Comparison of ENCODE assay signal across 18 cellular contexts in genomic region chrX:45716747-45717146, GRCh38.
DNase-seq lines count a peak whose midpoint lies in the region; ATAC-seq, FAIRE-seq and TF ChIP-seq lines count a peak whose summit lies in the region.
"Had no signal": no experiment of that assay in that cellular context is flagged by ENCODE, and none has a peak within 500 bp of the region (broad histone marks: within the 10 kb centered on the region; RNA-seq: fewer than 3 reads in every experiment).

No MANE protein-coding gene starts in this region.

- WGBS in small intestine, 3 donors = 19 to 52% (median 44%) methylated on average over 3 of the region's 3 CpGs

- no peaks in the 10 kb centered on the region for H3K27me3 ChIP-seq in endothelial cell of umbilical vein (ENCODE audit: control insufficient read depth in 2 of 2, insufficient read depth in 2 of 2, low read length in 2 of 2)
- no peaks in the 10 kb centered on the region for H3K27me3 ChIP-seq in small intestine (ENCODE audit: control insufficient read depth in 2 of 2, insufficient read depth in 2 of 2, low read length in 2 of 2)

- no peaks in the 10 kb centered on the region for H3K9me1 ChIP-seq in endothelial cell of umbilical vein (replicated peaks; ENCODE audit: control insufficient read depth, extremely low read depth, insufficient read depth, low read length)

- no peaks in the 10 kb centered on the region for H3K36me3 ChIP-seq in endothelial cell of umbilical vein (ENCODE audit: control insufficient read depth in 2 of 2, extremely low read depth in 1 of 2, insufficient read depth in 2 of 2, low read length in 2 of 2)
- no peaks in the 10 kb centered on the region for H3K36me3 ChIP-seq in small intestine (ENCODE audit: control insufficient read depth in 2 of 2, insufficient read depth in 2 of 2, low read length in 2 of 2)

- H3K4me3 Mint-ChIP-seq in natural killer cell treated with Interleukin-12 subunit alpha and Interleukin-12 subunit beta and Interleukin-15 and Interleukin-18, amount 100 ng/mL, for 72 hours = no peak overlapping the region
- H3K4me3 Mint-ChIP-seq in natural killer cell = no peak overlapping the region
- H3K4me3 Mint-ChIP-seq: CD4-positive, alpha-beta T cell had no signal

- no peaks in the 10 kb centered on the region for H3K27me3 Mint-ChIP-seq in natural killer cell treated with Interleukin-12 subunit alpha and Interleukin-12 subunit beta and Interleukin-15 and Interleukin-18, amount 100 ng/mL, for 72 hours
- H3K27me3 Mint-ChIP-seq in natural killer cell (ENCODE audit: low read depth in 2 of 2) = peaks cover 0 to 19% of the 10 kb centered on the region in 2 donors
- H3K27me3 Mint-ChIP-seq: CD4-positive, alpha-beta T cell had no signal

- H3K79me2 ChIP-seq in endothelial cell of umbilical vein (ENCODE audit: control insufficient read depth, insufficient read depth, low read length) = peaks cover 2% of the 10 kb centered on the region

- peak overlapping the region; percentile 39 for H3K4me2 ChIP-seq in endothelial cell of umbilical vein (ENCODE audit: insufficient read depth, low read length)

- ATAC-seq in natural killer cell treated with Interleukin-12 subunit alpha and Interleukin-12 subunit beta and Interleukin-15 and Interleukin-18, amount 100 ng/mL, for 72 hours = no peak
- ATAC-seq in natural killer cell = no peak
- ATAC-seq: Right ventricle myocardium inferior had no signal

- peaks cover 63 to 72% of the 10 kb centered on the region in 2 donors for H3K4me1 Mint-ChIP-seq in natural killer cell treated with Interleukin-12 subunit alpha and Interleukin-12 subunit beta and Interleukin-15 and Interleukin-18, amount 100 ng/mL, for 72 hours (ENCODE audit: low read depth in 2 of 2)
- H3K4me1 Mint-ChIP-seq in natural killer cell = peaks cover 12 to 25% of the 10 kb centered on the region in 2 donors

- dilution Hi-C loops in endothelial cell of umbilical vein (cut with MboI; ENCODE audit: extremely low pct_ligation_motif_present, low sequenced_read_pairs) = no loop called here

- H3K4me1 ChIP-seq in endothelial cell of umbilical vein (ENCODE audit: control insufficient read depth, extremely low read depth, insufficient read depth, low read length) (peaks cover 68% of the 10 kb centered on the region), small intestine (ENCODE audit: control insufficient read depth in 2 of 2, insufficient read depth in 1 of 2, low read depth in 1 of 2, low read length in 1 of 2) (no peaks in the 10 kb centered on the region)

- CTCF ChIA-PET in endothelial cell of umbilical vein (lab: Charles Lee) (no interaction called here), HEK293T (lab: Yijun Ruan, JAX) (no interaction called here)

- no peak for TF ChIP-seq POLR2A in endothelial cell of umbilical vein (IDR thresholded peaks at IDR 0.05; ENCODE audit: low read depth, low read length)

- no peaks in the 10 kb centered on the region for H4K20me1 ChIP-seq in endothelial cell of umbilical vein (replicated peaks; ENCODE audit: control insufficient read depth, extremely low read depth, insufficient read depth, low read length)

- TF ChIP-seq CTCF in natural killer cell (IDR thresholded peaks at IDR 0.05) (no peak), endothelial cell of umbilical vein (IDR thresholded peaks at IDR 0.05; ENCODE audit: extremely low read depth in 1 of 2, insufficient read depth in 1 of 2, low read depth in 1 of 2, low read length in 2 of 2) (no peak)

- no peaks in the 10 kb centered on the region for H3K9me3 ChIP-seq in endothelial cell of umbilical vein (replicated peaks; ENCODE audit: control insufficient read depth, insufficient read depth, low read length)
- no peaks in the 10 kb centered on the region for H3K9me3 ChIP-seq in small intestine (ENCODE audit: control insufficient read depth, low read depth)

- H3K9me3 Mint-ChIP-seq in natural killer cell treated with Interleukin-12 subunit alpha and Interleukin-12 subunit beta and Interleukin-15 and Interleukin-18, amount 100 ng/mL, for 72 hours = peaks cover 5% of the 10 kb centered on the region
- no peaks in the 10 kb centered on the region for H3K9me3 Mint-ChIP-seq in natural killer cell
- H3K9me3 Mint-ChIP-seq: CD4-positive, alpha-beta T cell had no signal

- no TSS peak for BruUV-seq in endothelial cell of umbilical vein (replicated peaks; lab: Mats Ljungman, UMichigan)

- peak; percentile 64 for FAIRE-seq in endothelial cell of umbilical vein (lab: Jason Lieb, UNC)
- FAIRE-seq in small intestine (lab: Jason Lieb, UNC) = no peak
- FAIRE-seq: A204.1 had no signal

- H3K27ac ChIP-seq in endothelial cell of umbilical vein (ENCODE audit: insufficient read depth, low read depth, low read length) = peak overlapping the region; percentile 98
- H3K27ac ChIP-seq in small intestine (ENCODE audit: low read depth in 1 of 2, low read length in 1 of 2) = no peak overlapping the region

- intact Hi-C loops in natural killer cell (cut with micrococcal nuclease) = no loop called here
- intact Hi-C loops in endothelial cell of umbilical vein (cut with micrococcal nuclease) = loop anchor here (2.0 kb wide), 1 partner anchor 26 kb away; no protein-coding TSS in a partner anchor

- no peak overlapping the region for H3K4me3 ChIP-seq in endothelial cell of umbilical vein (replicated peaks in 1 of 3; ENCODE audit: insufficient read depth in 1 of 3, low read depth in 1 of 3, low read length in 3 of 3)
- no peak overlapping the region for H3K4me3 ChIP-seq in small intestine (ENCODE audit: low read depth in 1 of 2, low read length in 2 of 2)

- H3K27ac Mint-ChIP-seq in natural killer cell treated with Interleukin-12 subunit alpha and Interleukin-12 subunit beta and Interleukin-15 and Interleukin-18, amount 100 ng/mL, for 72 hours = peak overlapping the region; percentile 98 to 99
- H3K27ac Mint-ChIP-seq in natural killer cell = no peak overlapping the region
- H3K27ac Mint-ChIP-seq: CD4-positive, alpha-beta T cell had no signal

- H3K36me3 Mint-ChIP-seq in natural killer cell treated with Interleukin-12 subunit alpha and Interleukin-12 subunit beta and Interleukin-15 and Interleukin-18, amount 100 ng/mL, for 72 hours = peaks cover 5% of the 10 kb centered on the region
- no peaks in the 10 kb centered on the region for H3K36me3 Mint-ChIP-seq in natural killer cell

- DNase-seq in natural killer cell treated with Interleukin-12 subunit alpha and Interleukin-12 subunit beta and Interleukin-15 and Interleukin-18, amount 100 ng/mL, for 72 hours (ENCODE audit: low spot score) = no peak
- DNase-seq in natural killer cell = no peak
- DNase-seq in LoVo (ENCODE audit: low spot score) = peak; percentile 8
- DNase-seq in endothelial cell of umbilical vein (ENCODE audit: low read depth, low spot score) = peak; percentile 52
- peak; percentile 51 for DNase-seq in small intestine
- no peak for DNase-seq in DMS79 (lab: John Stamatoyannopoulos, UW)
- DNase-seq in HEK293T (ENCODE audit: extremely low spot score) = no peak
- DNase-seq in SKM-1 (lab: John Stamatoyannopoulos, UW; ENCODE audit: unreplicated experiment) = no peak
- DNase-seq: AML-193; CD4-positive, alpha-beta T cell; DMS79 treated with DMSO at 0.1 percent for 48 hours; H7; NCI-H1048; NCI-H146; NCI-H69; NK-92 treated with Interleukin-12 subunit alpha and Interleukin-12 subunit beta, amount 100 ng/mL, for 24 hours had no signal

- peak overlapping the region; percentile 73 for H3K9ac ChIP-seq in endothelial cell of umbilical vein (replicated peaks; ENCODE audit: extremely low read depth, insufficient read depth, low read length)

- POLR2A ChIA-PET in endothelial cell of umbilical vein (lab: Charles Lee) (no interaction called here), HEK293T (lab: Yijun Ruan, JAX) (no interaction called here)

- H2AFZ ChIP-seq in endothelial cell of umbilical vein (ENCODE audit: low read depth, low read length) = peak overlapping the region; percentile 9

TF ChIP-seq in endothelial cell of umbilical vein, 7 proteins besides CTCF, POLR2A, EP300 and RAD21:
- TF ChIP-seq EZH2 (IDR thresholded peaks at IDR 0.05; ENCODE audit: borderline replicate concordance, low read depth, low read length, severe bottlenecking) = no peak
- TF ChIP-seq MAX (IDR thresholded peaks at IDR 0.05; ENCODE audit: insufficient read depth, insufficient read length) = no peak
- TF ChIP-seq MYC (IDR thresholded peaks at IDR 0.05; ENCODE audit: low read depth, low read length) = no peak
- TF ChIP-seq POLR2AphosphoS5 (IDR thresholded peaks at IDR 0.05; ENCODE audit: insufficient read depth, low read depth, low read length) = no peak
- TF ChIP-seq FOS (IDR thresholded peaks at IDR 0.05; ENCODE audit: borderline replicate concordance, insufficient read depth, low read length) = peak; percentile 10
- TF ChIP-seq GATA2 (IDR thresholded peaks at IDR 0.05; ENCODE audit: insufficient read depth, insufficient read length, low read depth, low read length) = no peak

TF ChIP-seq in HEK293T, 16 proteins besides CTCF, POLR2A, EP300 and RAD21:
- TF ChIP-seq PKNOX1 (IDR thresholded peaks at IDR 0.05) (no peak), HDGF (IDR thresholded peaks at IDR 0.05; ENCODE audit: borderline replicate concordance) (no peak), FOXA1 (IDR thresholded peaks at IDR 0.05) (no peak), SUZ12 (IDR thresholded peaks at IDR 0.05) (no peak), ZNF384 (IDR thresholded peaks at IDR 0.05) (no peak), L3MBTL2 (conservative IDR thresholded peaks at IDR 0.05) (no peak), FOXM1 (IDR thresholded peaks at IDR 0.05; ENCODE audit: borderline replicate concordance) (no peak), ARNT (IDR thresholded peaks at IDR 0.05) (no peak), SP1 (IDR thresholded peaks at IDR 0.05) (no peak), LEF1 (IDR thresholded peaks at IDR 0.05; ENCODE audit: borderline replicate concordance) (no peak), BHLHE40 (IDR thresholded peaks at IDR 0.05; ENCODE audit: borderline replicate concordance) (no peak), NFRKB (IDR thresholded peaks at IDR 0.05) (no peak), ELF4 (IDR thresholded peaks at IDR 0.05) (no peak), FOXK2 (IDR thresholded peaks at IDR 0.05) (no peak), CTBP1 (IDR thresholded peaks at IDR 0.05; ENCODE audit: borderline replicate concordance) (no peak), TARDBP (IDR thresholded peaks at IDR 0.05) (no peak)

Comparison
In these comparisons a context has a peak if more than half of its experiments do, and no peak if none do; other contexts are left out.
1. H3K27ac Mint-ChIP-seq: peak in natural killer cell treated with Interleukin-12 subunit alpha and Interleukin-12 subunit beta and Interleukin-15 and Interleukin-18, amount 100 ng/mL, for 72 hours (2 of 2); none in natural killer cell (0 of 2).
2. DNase-seq: peak in LoVo (single experiment), endothelial cell of umbilical vein (single experiment) and small intestine (single experiment); none in natural killer cell treated with Interleukin-12 subunit alpha and Interleukin-12 subunit beta and Interleukin-15 and Interleukin-18, amount 100 ng/mL, for 72 hours (single experiment), natural killer cell (single experiment), DMS79 (single experiment), HEK293T (single experiment) and SKM-1 (single experiment).